Comparison of ENCODE assay signal across 9 cellular contexts in genomic region chr22:24803064-24803542, GRCh38. TPM values are rescaled to one million over a fixed set of nuclear protein-coding genes. Genes with fewer than 3 reads are reported as not detected.
DNase-seq lines count a peak whose midpoint lies in the region; ATAC-seq, FAIRE-seq and TF ChIP-seq lines count a peak whose summit lies in the region.
"Had no signal": no experiment of that assay in that cellular context is flagged by ENCODE, and none has a peak within 500 bp of the region (broad histone marks: within the 10 kb centered on the region; RNA-seq: fewer than 3 reads in every experiment).

No MANE protein-coding gene starts in this region.

- TF ChIP-seq EP300 in K562 (IDR thresholded peaks at IDR 0.05; ENCODE audit: low read length), result no peak

- peak; percentile 69 for DNase-seq in GM20000 (ENCODE audit: low spot score)
- peak in 29 of 34 experiments; percentile 3 to 66 (median 40) for DNase-seq in T-cell
- peak; percentile 52 to 67 (median 60) for DNase-seq in K562 (ENCODE audit: extremely low read depth in 1 of 4, low spot score in 3 of 4)
- no peak for DNase-seq in kidney epithelial cell (ENCODE audit: low read depth)
- DNase-seq in stimulated activated CD4-positive, alpha-beta T cell treated with anti-CD3 and anti-CD28 coated beads, Interleukin-4, amount 100 ng/mL, for 4 hours, result peak; percentile 38 to 57

- no peaks in the 10 kb centered on the region for H3K9me3 ChIP-seq in K562 (replicated peaks; ENCODE audit: control insufficient read depth, insufficient read depth, low read depth, low read length)

- peaks cover 7 to 24% (median 8%) of the 10 kb centered on the region in 3 donors for H3K4me1 Mint-ChIP-seq in T-cell

- H3K27ac ChIP-seq in C4-2B, result no peak overlapping the region
- H3K27ac ChIP-seq in K562 (ENCODE audit: extremely low read depth, low read depth, low read length), result no peak overlapping the region

- no peaks in the 10 kb centered on the region for H3K27me3 Mint-ChIP-seq in T-cell

- intact Hi-C loops in K562 (cut with micrococcal nuclease), result loop anchor here (5.0 kb wide), 1 partner anchor 36 kb away; no protein-coding TSS in a partner anchor

- in situ Hi-C loops in K562 (cut with MboI), result no loop called here

- H3K4me3 ChIP-seq in K562 (no peak overlapping the region), kidney epithelial cell (ENCODE audit: low read depth, low read length) (no peak overlapping the region)

- H4K20me1 ChIP-seq in K562 (replicated peaks; ENCODE audit: control insufficient read depth, insufficient read depth, low read length), result no peaks in the 10 kb centered on the region

- 25% methylated on average over 3 of the region's 3 CpGs for WGBS in K562 (ENCODE audit: insufficient coverage, low coverage, missing lambda C conversion rate)

- POLR2A ChIA-PET in T-cell (lab: Charles Lee) (no interaction called here), K562 (lab: Yijun Ruan, JAX) (interaction anchor here (0.5 to 0.7 kb wide), 2 partner anchors 18 to 293 kb away, joined by 3 read pairs; no protein-coding TSS in a partner anchor)

- no peaks in the 10 kb centered on the region for H3K9me3 Mint-ChIP-seq in T-cell

- H2AFZ ChIP-seq in K562 (ENCODE audit: low read depth, low read length), result no peak overlapping the region

- TF ChIP-seq POLR2A in K562 (conservative IDR thresholded peaks at IDR 0.05), result no peak

- H3K9ac ChIP-seq in K562 (ENCODE audit: insufficient read depth in 1 of 2, low read depth in 2 of 2, low read length in 2 of 2), result no peak overlapping the region

- peaks cover 0 to 10% of the 10 kb centered on the region in 2 experiments; a peak in 2 of 5 replicates for H3K4me1 ChIP-seq in K562 (replicated peaks in 1 of 2; ENCODE audit: control insufficient read depth in 2 of 2, insufficient read depth in 2 of 2, low read length in 2 of 2)

- TF ChIP-seq CTCF in C4-2B (conservative IDR thresholded peaks at IDR 0.05), result peak; percentile 97
- TF ChIP-seq CTCF in GM20000 (IDR thresholded peaks at IDR 0.05; ENCODE audit: extremely low read depth, missing control alignments), result peak; percentile 86
- TF ChIP-seq CTCF in K562 (IDR thresholded peaks at IDR 0.05 in 2 of 3, conservative IDR thresholded peaks at IDR 0.05 in 1 of 3; ENCODE audit: insufficient read depth in 2 of 3, low read depth in 1 of 3, low read length in 3 of 3), result peak; percentile 75 to 90 (median 84)
- peak; percentile 91 for TF ChIP-seq CTCF in kidney epithelial cell (IDR thresholded peaks at IDR 0.05; ENCODE audit: insufficient read depth, low read length, poor library complexity, severe bottlenecking)

- no TSS peak for BruUV-seq in K562 (replicated peaks; lab: Mats Ljungman, UMichigan)

- no peak for ATAC-seq in T-cell (replicated peaks in 1 of 4)
- peak; percentile 66 for ATAC-seq in K562
- no peak for ATAC-seq in GM19467 (IDR thresholded peaks at IDR 0.05; ENCODE audit: unreplicated experiment)
- ATAC-seq in GM18517 (IDR thresholded peaks at IDR 0.05; ENCODE audit: unreplicated experiment), result no peak

- no peak overlapping the region for H3K4me3 Mint-ChIP-seq in T-cell

- 0 out of 4 replicates have a peak, but pooled peaks of 1 of the 2 experiments have one; percentile 25 for TF ChIP-seq RAD21 in K562 (CRISPR knock-in tag; conservative IDR thresholded peaks at IDR 0.05 in 1 of 2, IDR thresholded peaks at IDR 0.05 in 1 of 2)

- no peaks in the 10 kb centered on the region for H3K36me3 Mint-ChIP-seq in T-cell

- CTCF ChIA-PET in T-cell (lab: Charles Lee), result interaction anchor here (0.7 to 0.8 kb wide), 2 partner anchors 25 to 44 kb away, joined by 3 read pairs; no protein-coding TSS in a partner anchor
- CTCF ChIA-PET in K562 (lab: Yijun Ruan, JAX; ENCODE audit: low intra/inter-chr PET ratio), result interaction anchor here (0.6 kb wide), 1 partner anchor 742 kb away, joined by 3 read pairs; no protein-coding TSS in a partner anchor

- H3K9me1 ChIP-seq in K562 (ENCODE audit: control insufficient read depth, insufficient read depth, low read length), result no peaks in the 10 kb centered on the region

- H3K27me3 ChIP-seq in K562 (ENCODE audit: control insufficient read depth in 2 of 2, insufficient read depth in 2 of 2, low read length in 2 of 2) (peaks cover 8 to 21% of the 10 kb centered on the region in 2 experiments; a peak in 3 of 5 replicates), kidney epithelial cell (ENCODE audit: control insufficient read depth, insufficient read depth, low read length) (peaks cover 22% of the 10 kb centered on the region)

- H3K36me3 ChIP-seq in K562 (ENCODE audit: control insufficient read depth, insufficient read depth, low read length), result no peaks in the 10 kb centered on the region
- no peaks in the 10 kb centered on the region for H3K36me3 ChIP-seq in kidney epithelial cell (ENCODE audit: control insufficient read depth, insufficient read depth, low read length)

- no peak overlapping the region for H3K4me2 ChIP-seq in K562 (ENCODE audit: insufficient read depth, low read length)

- FAIRE-seq in K562 (lab: Jason Lieb, UNC), result peak; percentile 83

- no peaks in the 10 kb centered on the region for H3K79me2 ChIP-seq in K562 (ENCODE audit: control insufficient read depth, insufficient read depth, low read length)

- no peak overlapping the region for H3K27ac Mint-ChIP-seq in T-cell

TF ChIP-seq in K562, 482 proteins besides CTCF, POLR2A, EP300 and RAD21 (continues in another document):
- TF ChIP-seq PCBP1 (IDR thresholded peaks at IDR 0.05; ENCODE audit: low read depth, low read length, poor library complexity, severe bottlenecking) (no peak), HOXB6 (CRISPR knock-in tag; IDR thresholded peaks at IDR 0.05; ENCODE audit: borderline replicate concordance) (no peak), MNT (conservative IDR thresholded peaks at IDR 0.05) (no peak), TAF7 (tag; IDR thresholded peaks at IDR 0.05) (no peak), RFX7 (CRISPR knock-in tag; IDR thresholded peaks at IDR 0.05) (no peak), HDGF (IDR thresholded peaks at IDR 0.05) (no peak), TRIM28 (IDR thresholded peaks at IDR 0.05) (no peak), BCOR (IDR thresholded peaks at IDR 0.05) (no peak), HDAC8 (tag; IDR thresholded peaks at IDR 0.05) (no peak), RCOR1 (IDR thresholded peaks at IDR 0.05; ENCODE audit: borderline replicate concordance in 1 of 2, low read depth in 2 of 2, low read length in 2 of 2) (no peak), SMARCE1 (IDR thresholded peaks at IDR 0.05) (no peak)

RNA-seq across cellular contexts. Expression of gene SGSM1, which starts 2.9 kb away (rescaled TPM):
- total RNA-seq in T-cell (1 to 10 TPM in 4 of 5 donors, under 1 TPM in 1; 0.82 to 2.1 (median 1.7) TPM), K562 (2014; rRNA removed) (not detected in 2 replicates), K562 (2014; rRNA removed; fragmentation: Illumina TruSeq; extraction: Trizol) (not detected in 2 replicates), K562 (2015; rRNA removed; fragmentation: Illumina TruSeq; extraction: Trizol) (not detected in 2 replicates), K562 (2021) (not detected in 2 replicates), kidney epithelial cell (0.25 and 0.55 TPM in 2 replicates)
- total RNA-seq in K562 (2011; cell fraction: chromatin; rRNA removed; ENCODE audit: low replicate concordance), result 0.12 TPM in 1 of 2 replicates, not detected in the other
- not detected in 2 replicates for total RNA-seq in K562 (2011; cell fraction: nucleolus; rRNA removed)
- total RNA-seq in K562 (2011; cell fraction: nucleoplasm; rRNA removed), result not detected in 2 replicates
- polyA plus RNA-seq in K562 (2011; rRNA removed) (0.01 TPM in 1 of 2 replicates, not detected in the other), K562 (2014; fragmentation: Illumina TruSeq; extraction: Trizol) (not detected in 2 replicates), K562 (2014; fragmentation: Nextera tagmentation; extraction: Ambion mirVana) (not detected), K562 (2014; rRNA removed) (not detected in 2 replicates)
- polyA plus RNA-seq in K562 (2011; cell fraction: cytosol; rRNA removed), result 0.03 TPM in 2 replicates
- 0.04 TPM in 1 of 2 replicates, not detected in the other for polyA plus RNA-seq in K562 (2011; cell fraction: nucleus; rRNA removed)
- polyA plus RNA-seq in K562 (2012), result 0.03 TPM in 1 of 2 replicates, not detected in the other
- not detected in 2 replicates for polyA minus RNA-seq in K562 (2011; rRNA and poly(A)+ RNA removed)
- polyA minus RNA-seq in K562 (2011; cell fraction: cytosol; rRNA and poly(A)+ RNA removed), result not detected in 2 replicates
- not detected in 2 replicates for polyA minus RNA-seq in K562 (2011; cell fraction: nucleus; rRNA and poly(A)+ RNA removed)

RNA-seq across cellular contexts. Expression of gene PIWIL3, which starts 28.6 kb away (rescaled TPM):
- total RNA-seq in T-cell, result not detected
- total RNA-seq in K562 (2011; cell fraction: chromatin; rRNA removed; ENCODE audit: low replicate concordance), result not detected in 2 replicates
- not detected in 2 replicates for total RNA-seq in K562 (2011; cell fraction: nucleolus; rRNA removed)
- total RNA-seq in K562 (2011; cell fraction: nucleoplasm; rRNA removed), result not detected in 2 replicates
- total RNA-seq in K562 (2014; rRNA removed), result 0.04 TPM in 1 of 2 replicates, not detected in the other
- 0.10 TPM in 1 of 2 replicates, not detected in the other for total RNA-seq in K562 (2014; rRNA removed; fragmentation: Illumina TruSeq; extraction: Trizol)
- total RNA-seq in K562 (2015; rRNA removed; fragmentation: Illumina TruSeq; extraction: Trizol), result 0.04 TPM in 1 of 2 replicates, not detected in the other
- not detected in 2 replicates for total RNA-seq in K562 (2021)
- polyA plus RNA-seq in K562 (2011; rRNA removed), result 0.03 and 0.04 TPM in 2 replicates
- polyA plus RNA-seq in K562 (2011; cell fraction: cytosol; rRNA removed), result 0.01 TPM in 2 replicates
- polyA plus RNA-seq in K562 (2011; cell fraction: nucleus; rRNA removed), result not detected in 2 replicates
- polyA plus RNA-seq in K562 (2012), result 0.04 and 0.06 TPM in 2 replicates
- 0.04 and 0.06 TPM in 2 replicates for polyA plus RNA-seq in K562 (2014; fragmentation: Illumina TruSeq; extraction: Trizol)
- polyA plus RNA-seq in K562 (2014; fragmentation: Nextera tagmentation; extraction: Ambion mirVana), result not detected
- polyA plus RNA-seq in K562 (2014; rRNA removed), result 0.12 TPM in 1 of 2 replicates, not detected in the other
- polyA minus RNA-seq in K562 (2011; rRNA and poly(A)+ RNA removed), result 0.07 TPM in 1 of 2 replicates, not detected in the other
- not detected in 2 replicates for polyA minus RNA-seq in K562 (2011; cell fraction: cytosol; rRNA and poly(A)+ RNA removed)
- not detected in 2 replicates for polyA minus RNA-seq in K562 (2011; cell fraction: nucleus; rRNA and poly(A)+ RNA removed)
- total RNA-seq in kidney epithelial cell, result not detected in 2 replicates
- total RNA-seq: urinary bladder had no signal
- polyA plus RNA-seq: urinary bladder had no signal
